9 cellular contexts compared by ENCODE assay signal in genomic region chr14:73696466-73697390, GRCh38. TPM values are rescaled to one million over a fixed set of nuclear protein-coding genes. Genes with fewer than 3 reads are reported as not detected.
DNase-seq lines count a peak whose midpoint lies in the region; ATAC-seq and TF ChIP-seq lines count a peak whose summit lies in the region.
"Had no signal": no experiment of that assay in that cellular context is flagged by ENCODE, and none has a peak within 500 bp of the region (broad histone marks: within the 10 kb centered on the region; RNA-seq: fewer than 3 reads in every experiment).

No MANE protein-coding gene starts in this region.

- H3K36me3 ChIP-seq in skeletal muscle satellite cell (ENCODE audit: insufficient read depth, low read length): peaks cover 3% of the 10 kb centered on the region
- H3K36me3 ChIP-seq: thoracic aorta had no signal

- H3K9ac ChIP-seq in skeletal muscle satellite cell (ENCODE audit: low read depth, low read length): peak overlapping the region; percentile 36

- CTCF ChIA-PET in activated CD4-positive, alpha-beta T cell treated with anti-CD3 and anti-CD28 coated beads, Interleukin-2, amount 10 ng/mL, durations not matched to agents 7 days and 5 days (lab: Charles Lee): no interaction called here

- no peaks in the 10 kb centered on the region for H3K9me3 ChIP-seq in skeletal muscle satellite cell (replicated peaks; ENCODE audit: low read length)
- H3K9me3 ChIP-seq: thoracic aorta had no signal

- peak overlapping the region; percentile 3 for H3K27ac Mint-ChIP-seq in activated CD4-positive, alpha-beta T cell treated with anti-CD3 and anti-CD28 coated beads, Interleukin-2, amount 10 ng/mL, durations not matched to agents 7 days and 5 days
- peak overlapping the region; percentile 79 for H3K27ac Mint-ChIP-seq in T-helper 1 cell treated with Interleukin-12 subunit alpha and Interleukin-12 subunit beta and Interleukin-4 antibody, amounts not matched to agents 30 μg/mL and 1 μg/mL, for 36 hours

- peak overlapping the region; percentile 37 for H3K4me2 ChIP-seq in skeletal muscle satellite cell (ENCODE audit: low read length)

- H3K4me3 Mint-ChIP-seq in activated CD4-positive, alpha-beta T cell treated with anti-CD3 and anti-CD28 coated beads, Interleukin-2, amount 10 ng/mL, durations not matched to agents 7 days and 5 days: no peak overlapping the region
- H3K4me3 Mint-ChIP-seq in T-helper 1 cell treated with Interleukin-12 subunit alpha and Interleukin-12 subunit beta and Interleukin-4 antibody, amounts not matched to agents 30 μg/mL and 1 μg/mL, for 36 hours: peak overlapping the region; percentile 14

- H3K4me1 ChIP-seq in skeletal muscle satellite cell (ENCODE audit: control insufficient read depth, insufficient read depth, low read length): peaks cover 16% of the 10 kb centered on the region

- H3K27me3 ChIP-seq in skeletal muscle satellite cell (ENCODE audit: control insufficient read depth, insufficient read depth, low read length): no peaks in the 10 kb centered on the region

- no peak for TF ChIP-seq CTCF in omental fat pad (IDR thresholded peaks at IDR 0.05)

- POLR2A ChIA-PET in activated CD4-positive, alpha-beta T cell treated with anti-CD3 and anti-CD28 coated beads, Interleukin-2, amount 10 ng/mL, durations not matched to agents 7 days and 5 days (lab: Charles Lee): no interaction called here

- H3K9me3 Mint-ChIP-seq in activated CD4-positive, alpha-beta T cell treated with anti-CD3 and anti-CD28 coated beads, Interleukin-2, amount 10 ng/mL, durations not matched to agents 7 days and 5 days: peaks cover 2% of the 10 kb centered on the region
- no peaks in the 10 kb centered on the region for H3K9me3 Mint-ChIP-seq in T-helper 1 cell treated with Interleukin-12 subunit alpha and Interleukin-12 subunit beta and Interleukin-4 antibody, amounts not matched to agents 30 μg/mL and 1 μg/mL, for 36 hours

- no peaks in the 10 kb centered on the region for H3K27me3 Mint-ChIP-seq in activated CD4-positive, alpha-beta T cell treated with anti-CD3 and anti-CD28 coated beads, Interleukin-2, amount 10 ng/mL, durations not matched to agents 7 days and 5 days
- H3K27me3 Mint-ChIP-seq in T-helper 1 cell treated with Interleukin-12 subunit alpha and Interleukin-12 subunit beta and Interleukin-4 antibody, amounts not matched to agents 30 μg/mL and 1 μg/mL, for 36 hours (ENCODE audit: low read depth): no peaks in the 10 kb centered on the region

- peak; percentile 89 for ATAC-seq in HG02884 (IDR thresholded peaks at IDR 0.05; ENCODE audit: unreplicated experiment)
- no peak for ATAC-seq in omental fat pad (ENCODE audit: low FRiP score)

- H3K36me3 Mint-ChIP-seq in activated CD4-positive, alpha-beta T cell treated with anti-CD3 and anti-CD28 coated beads, Interleukin-2, amount 10 ng/mL, durations not matched to agents 7 days and 5 days (ENCODE audit: low read depth): peaks cover 6% of the 10 kb centered on the region
- H3K36me3 Mint-ChIP-seq in T-helper 1 cell treated with Interleukin-12 subunit alpha and Interleukin-12 subunit beta and Interleukin-4 antibody, amounts not matched to agents 30 μg/mL and 1 μg/mL, for 36 hours (ENCODE audit: low read depth): peaks cover 2% of the 10 kb centered on the region

- no peak overlapping the region for H3K4me3 ChIP-seq in skeletal muscle satellite cell (ENCODE audit: low read length)
- H3K4me3 ChIP-seq: thoracic aorta had no signal

- peaks cover 25% of the 10 kb centered on the region for H3K4me1 Mint-ChIP-seq in activated CD4-positive, alpha-beta T cell treated with anti-CD3 and anti-CD28 coated beads, Interleukin-2, amount 10 ng/mL, durations not matched to agents 7 days and 5 days
- H3K4me1 Mint-ChIP-seq in T-helper 1 cell treated with Interleukin-12 subunit alpha and Interleukin-12 subunit beta and Interleukin-4 antibody, amounts not matched to agents 30 μg/mL and 1 μg/mL, for 36 hours (ENCODE audit: low read depth): peaks cover 25% of the 10 kb centered on the region

- no peak for DNase-seq in activated CD4-positive, alpha-beta T cell treated with anti-CD3 and anti-CD28 coated beads, Interleukin-2, amount 10 ng/mL, durations not matched to agents 7 days and 5 days
- no peak for DNase-seq in activated CD4-positive, alpha-beta T cell treated with anti-CD3 and anti-CD28 coated beads, Interleukin-2, amount 50 U/mL, for 48 hours
- no peak for DNase-seq in central memory CD4-positive, alpha-beta T cell
- DNase-seq in omental fat pad (ENCODE audit: low spot score) (no peak), NOMO-1 treated with DMSO at 0.1 percent for 48 hours (lab: John Stamatoyannopoulos, UW; ENCODE audit: unreplicated experiment) (no peak)

RNA-seq across cellular contexts. Expression of gene PNMA1, which starts 17.5 kb away (rescaled TPM):
- total RNA-seq in activated CD4-positive, alpha-beta T cell treated with anti-CD3 and anti-CD28 coated beads, Interleukin-2, amount 10 ng/mL, durations not matched to agents 7 days and 5 days: 10 to 100 TPM; 23.3 to 25.9 TPM
- 22.1 and 28.8 TPM in 2 replicates for total RNA-seq in skeletal muscle satellite cell (2012; rRNA removed)
- 10 to 100 TPM; 14.8 to 22.6 (median 20.1) TPM for total RNA-seq in omental fat pad

RNA-seq across cellular contexts. Expression of gene DNAL1, which starts 51.9 kb away (rescaled TPM):
- total RNA-seq in activated CD4-positive, alpha-beta T cell treated with anti-CD3 and anti-CD28 coated beads, Interleukin-2, amount 10 ng/mL, durations not matched to agents 7 days and 5 days: 1 to 10 TPM; 5.0 to 7.7 TPM
- total RNA-seq in skeletal muscle satellite cell (2012; rRNA removed): 7.9 and 10.9 TPM in 2 replicates
- 10 to 100 TPM in 1 of 4 donors, 1 to 10 TPM in 3; 7.7 to 11.5 (median 8.1) TPM for total RNA-seq in omental fat pad
